In genomic region chr7:157949711-157950110, GRCh38 we compare ENCODE assay signal across 19 cellular contexts.
"Had no signal": no experiment of that assay in that cellular context is flagged by ENCODE, and none has a peak within 500 bp of the region (broad histone marks: within the 10 kb centered on the region; RNA-seq: fewer than 3 reads in every experiment).

No MANE protein-coding gene starts in this region.

- H3K4me1 ChIP-seq: body of pancreas, foreskin keratinocyte, lower lobe of right lung, psoas muscle, stomach had no signal

- H3K79me2 ChIP-seq: hepatocyte had no signal

- H3K36me3 Mint-ChIP-seq: activated CD8-positive, alpha-beta memory T cell treated with anti-CD3 and anti-CD28 coated beads, Interleukin-2, amount 10 ng/mL, durations not matched to agents 7 days and 5 days; activated naive CD8-positive, alpha-beta T cell had no signal

- H2AFZ ChIP-seq: hepatocyte had no signal

- H3K27me3 Mint-ChIP-seq: activated CD8-positive, alpha-beta memory T cell treated with anti-CD3 and anti-CD28 coated beads, Interleukin-2, amount 10 ng/mL, durations not matched to agents 7 days and 5 days had no signal

- H3K36me3 ChIP-seq: lower lobe of right lung, stomach had no signal

- H3K27ac Mint-ChIP-seq: activated CD4-positive, alpha-beta memory T cell treated with anti-CD3 and anti-CD28 coated beads for 36 hours; activated CD8-positive, alpha-beta memory T cell treated with anti-CD3 and anti-CD28 coated beads, Interleukin-2, amount 10 ng/mL, durations not matched to agents 7 days and 5 days; activated naive CD8-positive, alpha-beta T cell; T-helper 2 cell treated with Interferon-gamma antibody and Interleukin-4, amounts not matched to agents 5 μg/mL and 100 μg/mL, for 36 hours; WTC11 had no signal

- ATAC-seq: activated CD8-positive, alpha-beta memory T cell treated with anti-CD3 and anti-CD28 coated beads, Interleukin-2, amount 10 ng/mL, durations not matched to agents 7 days and 5 days; body of pancreas; foreskin keratinocyte; left colon; lower lobe of right lung; naive thymus-derived CD8-positive, alpha-beta T cell; psoas muscle; right cardiac atrium; WTC11 had no signal

- H3K27ac ChIP-seq: body of pancreas, foreskin keratinocyte, hepatocyte, lower lobe of right lung, psoas muscle, stomach had no signal

- H3K4me1 Mint-ChIP-seq: activated CD8-positive, alpha-beta memory T cell treated with anti-CD3 and anti-CD28 coated beads, Interleukin-2, amount 10 ng/mL, durations not matched to agents 7 days and 5 days had no signal

- H3K4me3 Mint-ChIP-seq: activated CD4-positive, alpha-beta memory T cell treated with anti-CD3 and anti-CD28 coated beads for 36 hours; activated CD8-positive, alpha-beta memory T cell treated with anti-CD3 and anti-CD28 coated beads, Interleukin-2, amount 10 ng/mL, durations not matched to agents 7 days and 5 days; activated naive CD8-positive, alpha-beta T cell; naive thymus-derived CD8-positive, alpha-beta T cell; T-helper 2 cell treated with Interferon-gamma antibody and Interleukin-4, amounts not matched to agents 5 μg/mL and 100 μg/mL, for 36 hours; WTC11 had no signal

- H3K27me3 ChIP-seq: body of pancreas, foreskin keratinocyte, hepatocyte had no signal

- FAIRE-seq: islet of Langerhans, TTC549 had no signal

- DNase-seq: activated CD4-positive, alpha-beta memory T cell treated with anti-CD3 and anti-CD28 coated beads for 36 hours; activated CD4-positive, alpha-beta T cell treated with anti-CD3 and anti-CD28 coated beads for 4 hours; activated CD8-positive, alpha-beta memory T cell treated with anti-CD3 and anti-CD28 coated beads, Interleukin-2, amount 10 ng/mL, durations not matched to agents 7 days and 5 days; body of pancreas; effector CD4-positive, alpha-beta T cell; left colon; lower lobe of right lung; naive thymus-derived CD8-positive, alpha-beta T cell; psoas muscle; right cardiac atrium; stomach; trophoblast cell had no signal

- H3K4me3 ChIP-seq: body of pancreas, hepatocyte, lower lobe of right lung, psoas muscle, stomach had no signal

- H3K4me2 ChIP-seq: hepatocyte had no signal
